Comparison of ENCODE assay signal across 9 cellular contexts in genomic region chr12:9115731-9116689, GRCh38. TPM values are rescaled to one million over a fixed set of nuclear protein-coding genes. Genes with fewer than 3 reads are reported as not detected.
DNase-seq lines count a peak whose midpoint lies in the region; ATAC-seq and TF ChIP-seq lines count a peak whose summit lies in the region.
"Had no signal": no experiment of that assay in that cellular context is flagged by ENCODE, and none has a peak within 500 bp of the region (broad histone marks: within the 10 kb centered on the region; RNA-seq: fewer than 3 reads in every experiment).

TSS of gene A2M (minus strand) at chr12:9115919. CDS start at chr12:9115849, 70 bp downstream.

- no peaks in the 10 kb centered on the region for H3F3A ChIP-seq in neural progenitor cell (ENCODE audit: low read depth)

- no peak within 1 kb of the TSS for H2AFZ ChIP-seq in neural progenitor cell (replicated peaks)

- no peaks in the 10 kb centered on the region for H3K9me3 ChIP-seq in neural progenitor cell (ENCODE audit: low read depth)
- H3K9me3 ChIP-seq in uterus = no peaks in the 10 kb centered on the region

- TF ChIP-seq POLR2A in uterus (IDR thresholded peaks at IDR 0.05) = peak; percentile 42 to 52

- H3K36me3 Mint-ChIP-seq in activated T-cell treated with anti-CD3 and anti-CD28 coated beads, Interleukin-2, amount 50 U/mL, for 24 hours (ENCODE audit: low read depth) = peaks cover 2% of the 10 kb centered on the region
- peaks cover 1% of the 10 kb centered on the region for H3K36me3 Mint-ChIP-seq in neural progenitor cell

- H3K27me3 ChIP-seq in neural progenitor cell (no peaks in the 10 kb centered on the region), uterus (no peaks in the 10 kb centered on the region)

- H3K27me3 Mint-ChIP-seq in activated T-cell treated with anti-CD3 and anti-CD28 coated beads, Interleukin-2, amount 50 U/mL, for 24 hours = no peaks in the 10 kb centered on the region
- H3K27me3 Mint-ChIP-seq in neural progenitor cell (ENCODE audit: insufficient read depth, low read depth) = no peaks in the 10 kb centered on the region

- H3K4me1 Mint-ChIP-seq in activated T-cell treated with anti-CD3 and anti-CD28 coated beads, Interleukin-2, amount 50 U/mL, for 24 hours (ENCODE audit: low read depth) = peaks cover 26% of the 10 kb centered on the region
- peaks cover 27% of the 10 kb centered on the region for H3K4me1 Mint-ChIP-seq in neural progenitor cell

- H3K36me3 ChIP-seq in neural progenitor cell = no peaks in the 10 kb centered on the region
- no peaks in the 10 kb centered on the region for H3K36me3 ChIP-seq in uterus

- no peak within 1 kb of the TSS for H3K4me3 ChIP-seq in neural progenitor cell
- peak within 1 kb of the TSS; percentile 38 to 46 for H3K4me3 ChIP-seq in uterus

- H3K9ac ChIP-seq in neural progenitor cell = no peak within 1 kb of the TSS

- no peak within 1 kb of the TSS for H3K27ac ChIP-seq in neural progenitor cell
- peak within 1 kb of the TSS; percentile 87 to 94 for H3K27ac ChIP-seq in uterus

- intact Hi-C loops in uterus (cut with DNase I; ENCODE audit: low total_unique reads) = no loop called here

- H3K79me2 ChIP-seq in neural progenitor cell (ENCODE audit: low read depth) = no peaks in the 10 kb centered on the region

- no peak within 1 kb of the TSS for H3K4me3 Mint-ChIP-seq in activated T-cell treated with anti-CD3 and anti-CD28 coated beads, Interleukin-2, amount 50 U/mL, for 24 hours
- peak within 1 kb of the TSS; percentile 50 for H3K4me3 Mint-ChIP-seq in neural progenitor cell

- ATAC-seq in GM18517 (IDR thresholded peaks at IDR 0.05; ENCODE audit: unreplicated experiment) = no peak

- H3K27ac Mint-ChIP-seq in activated T-cell treated with anti-CD3 and anti-CD28 coated beads, Interleukin-2, amount 50 U/mL, for 24 hours = peak within 1 kb of the TSS; percentile 16
- H3K27ac Mint-ChIP-seq in neural progenitor cell = peak within 1 kb of the TSS; percentile 65

- TF ChIP-seq CTCF in neural progenitor cell (IDR thresholded peaks at IDR 0.05) (no peak), uterus (IDR thresholded peaks at IDR 0.05) (peak in 1 of 4 experiments; percentile 7)

- no peak within 1 kb of the TSS for H3K4me2 ChIP-seq in neural progenitor cell

- no peaks in the 10 kb centered on the region for H3K9me3 Mint-ChIP-seq in activated T-cell treated with anti-CD3 and anti-CD28 coated beads, Interleukin-2, amount 50 U/mL, for 24 hours
- no peaks in the 10 kb centered on the region for H3K9me3 Mint-ChIP-seq in neural progenitor cell

- no peak for DNase-seq in activated T-cell treated with anti-CD3 and anti-CD28 coated beads, Interleukin-2, amount 50 U/mL, for 24 hours
- DNase-seq in activated T-cell treated with anti-CD3 and anti-CD28 coated beads, Interleukin-2, amount 50 U/mL, for 48 hours = no peak
- no peak for DNase-seq in glomerular endothelial cell (ENCODE audit: extremely low read depth, low read depth, low spot score)
- DNase-seq in neural progenitor cell (ENCODE audit: low spot score) = no peak
- DNase-seq in uterus = peak; percentile 51 to 76
- no peak for DNase-seq in RPMI8226
- DNase-seq in activated CD8-positive, alpha-beta memory T cell treated with anti-CD3 and anti-CD28 coated beads, Interleukin-2, amount 50 U/mL, for 4 hours = no peak
- DNase-seq: activated effector memory CD4-positive, alpha-beta T cell treated with Interleukin-2 at 50 U/mL for 16 hours had no signal

- H4K20me1 ChIP-seq in neural progenitor cell (ENCODE audit: low read depth) = no peaks in the 10 kb centered on the region

- H3K4me1 ChIP-seq in neural progenitor cell (no peaks in the 10 kb centered on the region), uterus (peaks cover 0 to 7% of the 10 kb centered on the region in 2 donors)

RNA-seq across cellular contexts. Expression of gene A2M, which starts in this region (rescaled TPM):
- total RNA-seq in glomerular endothelial cell = 74.4 and 117 TPM in 2 replicates
- 0.03 TPM in 1 of 2 replicates, not detected in the other for total RNA-seq in neural progenitor cell (ENCODE audit: low replicate concordance)
- 1,000 to 10,000 TPM in 1 of 4 donors, 100 to 1,000 TPM in 3; 305 to 1,063 (median 353) TPM for total RNA-seq in uterus

Comparison
In these comparisons a context has a peak if more than half of its experiments do, and no peak if none do; other contexts are left out.
1. RNA of gene A2M (total RNA-seq): 305 to 1,063 TPM in uterus and 74.4 to 117 TPM in glomerular endothelial cell; 0.03 TPM in neural progenitor cell; every median in the first group is over 10 times any median in the second.
2. DNase-seq: peak in uterus (2 of 2); none in activated T-cell treated with anti-CD3 and anti-CD28 coated beads, Interleukin-2, amount 50 U/mL, for 24 hours (single experiment), activated T-cell treated with anti-CD3 and anti-CD28 coated beads, Interleukin-2, amount 50 U/mL, for 48 hours (0 of 2), glomerular endothelial cell (single experiment), neural progenitor cell (single experiment), RPMI8226 (single experiment) and activated CD8-positive, alpha-beta memory T cell treated with anti-CD3 and anti-CD28 coated beads, Interleukin-2, amount 50 U/mL, for 4 hours (single experiment).